Comparison of ENCODE assay signal across 1 cellular context in genomic region chr13:99260216-99260615, GRCh38.
TF ChIP-seq lines count a peak whose summit lies in the region.

No MANE protein-coding gene starts in this region.

TF ChIP-seq in HepG2, 621 proteins besides CTCF, POLR2A, EP300 and RAD21:
- peak; percentile 32 for TF ChIP-seq RBM22 (optimal IDR thresholded peaks at IDR 0.05; ENCODE audit: low read length)
- no peak for TF ChIP-seq SCMH1 (CRISPR knock-in tag; IDR thresholded peaks at IDR 0.05; ENCODE audit: borderline replicate concordance)
- no peak for TF ChIP-seq ZNF251 (CRISPR knock-in tag; IDR thresholded peaks at IDR 0.05)
